In genomic region chr3:71998995-71999673, GRCh38 we compare ENCODE assay signal across 11 cellular contexts.
A peak's percentile ranks its signal among the peaks of the same experiment; 100 is the strongest.
DNase-seq lines count a peak whose midpoint lies in the region; TF ChIP-seq lines count a peak whose summit lies in the region.
"Had no signal": no experiment of that assay in that cellular context is flagged by ENCODE, and none has a peak within 500 bp of the region (broad histone marks: within the 10 kb centered on the region; RNA-seq: fewer than 3 reads in every experiment).

No MANE protein-coding gene starts in this region.

- peak; percentile 61 for DNase-seq in stimulated activated CD4-positive, alpha-beta T cell treated with anti-CD3 and anti-CD28 coated beads, Interleukin-1b, Interleukin-23, amount 100 ng/mL, for 48 hours
- no peak for DNase-seq in stimulated activated CD4-positive, alpha-beta T cell treated with anti-CD3 and anti-CD28 coated beads, Interleukin-2, amount 100 ng/mL, for 48 hours
- DNase-seq in T1000 (lab: John Stamatoyannopoulos, UW) (peak; percentile 39), fibroblast of mammary gland (ENCODE audit: low read depth) (peak; percentile 100), superior temporal gyrus (ENCODE audit: extremely low spot score) (peak; percentile 46), MV-4-11 (lab: John Stamatoyannopoulos, UW) (no peak), SW 1271 (lab: John Stamatoyannopoulos, UW) (no peak), activated gamma-delta T cell (lab: John Stamatoyannopoulos, UW) (no peak)
- DNase-seq: NCI-H187; NK-92 treated with Interleukin-12 subunit alpha and Interleukin-12 subunit beta, amount 100 ng/mL, for 24 hours had no signal

- no peak for TF ChIP-seq CTCF in fibroblast of mammary gland (conservative IDR thresholded peaks at IDR 0.05; ENCODE audit: control insufficient read depth, insufficient read depth, low read depth, low read length)

- no peak overlapping the region for H3K4me3 ChIP-seq in fibroblast of mammary gland (ENCODE audit: control insufficient read depth, low read depth, low read length)
- H3K4me3 ChIP-seq: right atrium auricular region had no signal

Comparison
In these comparisons a context has a peak if more than half of its experiments do, and no peak if none do; other contexts are left out.
1. DNase-seq: peak in stimulated activated CD4-positive, alpha-beta T cell treated with anti-CD3 and anti-CD28 coated beads, Interleukin-1b, Interleukin-23, amount 100 ng/mL, for 48 hours (single experiment), T1000 (single experiment), fibroblast of mammary gland (single experiment) and superior temporal gyrus (single experiment); none in stimulated activated CD4-positive, alpha-beta T cell treated with anti-CD3 and anti-CD28 coated beads, Interleukin-2, amount 100 ng/mL, for 48 hours (0 of 2), MV-4-11 (single experiment), SW 1271 (0 of 2) and activated gamma-delta T cell (single experiment).